ENCODE assay signal across 1 cellular context in the genomic region with DNA sequence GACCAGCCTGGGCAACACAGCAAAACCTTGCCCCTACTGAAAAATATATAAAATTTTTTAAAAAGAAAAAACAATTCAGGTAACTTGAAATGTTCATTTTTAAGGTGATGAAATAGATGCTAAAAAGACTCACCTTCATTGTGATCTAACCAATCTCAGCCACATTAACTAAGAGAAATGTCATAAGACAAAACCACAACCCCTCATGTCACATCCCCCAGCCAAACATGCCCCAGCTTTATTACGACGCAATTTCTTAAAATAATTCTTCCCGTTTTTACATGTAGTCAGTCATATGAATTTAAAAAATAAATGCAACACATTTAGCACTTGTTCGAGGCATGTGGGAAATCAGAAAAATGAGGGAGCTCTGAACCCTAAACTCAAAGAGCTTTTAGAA.
TF ChIP-seq lines count a peak whose summit lies in the region.

No MANE protein-coding gene starts in this region.

TF ChIP-seq in GM12878, 131 proteins besides CTCF, POLR2A, EP300 and RAD21:
- TF ChIP-seq POU2F2 (IDR thresholded peaks at IDR 0.05; ENCODE audit: borderline replicate concordance, low read depth, low read length) (no peak), RUNX3 (IDR thresholded peaks at IDR 0.05; ENCODE audit: low read length) (peak; percentile 66), CREB1 (IDR thresholded peaks at IDR 0.05; ENCODE audit: low read depth) (0 out of 2 replicates have a peak, but pooled peaks have one; percentile 40)
- TF ChIP-seq, protein P1, sequence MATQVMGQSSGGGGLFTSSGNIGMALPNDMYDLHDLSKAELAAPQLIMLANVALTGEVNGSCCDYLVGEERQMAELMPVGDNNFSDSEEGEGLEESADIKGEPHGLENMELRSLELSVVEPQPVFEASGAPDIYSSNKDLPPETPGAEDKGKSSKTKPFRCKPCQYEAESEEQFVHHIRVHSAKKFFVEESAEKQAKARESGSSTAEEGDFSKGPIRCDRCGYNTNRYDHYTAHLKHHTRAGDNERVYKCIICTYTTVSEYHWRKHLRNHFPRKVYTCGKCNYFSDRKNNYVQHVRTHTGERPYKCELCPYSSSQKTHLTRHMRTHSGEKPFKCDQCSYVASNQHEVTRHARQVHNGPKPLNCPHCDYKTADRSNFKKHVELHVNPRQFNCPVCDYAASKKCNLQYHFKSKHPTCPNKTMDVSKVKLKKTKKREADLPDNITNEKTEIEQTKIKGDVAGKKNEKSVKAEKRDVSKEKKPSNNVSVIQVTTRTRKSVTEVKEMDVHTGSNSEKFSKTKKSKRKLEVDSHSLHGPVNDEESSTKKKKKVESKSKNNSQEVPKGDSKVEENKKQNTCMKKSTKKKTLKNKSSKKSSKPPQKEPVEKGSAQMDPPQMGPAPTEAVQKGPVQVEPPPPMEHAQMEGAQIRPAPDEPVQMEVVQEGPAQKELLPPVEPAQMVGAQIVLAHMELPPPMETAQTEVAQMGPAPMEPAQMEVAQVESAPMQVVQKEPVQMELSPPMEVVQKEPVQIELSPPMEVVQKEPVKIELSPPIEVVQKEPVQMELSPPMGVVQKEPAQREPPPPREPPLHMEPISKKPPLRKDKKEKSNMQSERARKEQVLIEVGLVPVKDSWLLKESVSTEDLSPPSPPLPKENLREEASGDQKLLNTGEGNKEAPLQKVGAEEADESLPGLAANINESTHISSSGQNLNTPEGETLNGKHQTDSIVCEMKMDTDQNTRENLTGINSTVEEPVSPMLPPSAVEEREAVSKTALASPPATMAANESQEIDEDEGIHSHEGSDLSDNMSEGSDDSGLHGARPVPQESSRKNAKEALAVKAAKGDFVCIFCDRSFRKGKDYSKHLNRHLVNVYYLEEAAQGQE (IDR thresholded peaks at IDR 0.05; ENCODE audit: low read depth, low read length), result no peak
TF ChIP-seq in GM12878: peak in this region for 2.
